ENCODE assay signal across 16 cellular contexts in genomic region chr9:71677209-71677608, GRCh38.
DNase-seq lines count a peak whose midpoint lies in the region; ATAC-seq and TF ChIP-seq lines count a peak whose summit lies in the region.
"Had no signal": no experiment of that assay in that cellular context is flagged by ENCODE, and none has a peak within 500 bp of the region (broad histone marks: within the 10 kb centered on the region; RNA-seq: fewer than 3 reads in every experiment).

No MANE protein-coding gene starts in this region.

- H3K27me3 Mint-ChIP-seq in Calu3 (ENCODE audit: unreplicated experiment) = no peaks in the 10 kb centered on the region
- no peaks in the 10 kb centered on the region for H3K27me3 Mint-ChIP-seq in WTC11 (ENCODE audit: low read depth)

- H3K4me3 ChIP-seq in right lobe of liver (no peak overlapping the region), subcutaneous abdominal adipose tissue (ENCODE audit: low read depth in 1 of 5, low read length in 5 of 5) (no peak overlapping the region), Peyer's patch (no peak overlapping the region)
- H3K4me3 ChIP-seq: dorsolateral prefrontal cortex had no signal

- 100% methylated on average over 1 of the region's 1 CpG for WGBS in right lobe of liver (ENCODE audit: insufficient coverage, low coverage, low lambda C conversion rate, missing lambda C conversion rate)

- H3K36me3 Mint-ChIP-seq in Calu3 (ENCODE audit: insufficient read depth, unreplicated experiment) = peaks cover 46% of the 10 kb centered on the region
- peaks cover 21% of the 10 kb centered on the region for H3K36me3 Mint-ChIP-seq in WTC11

- H3K27me3 ChIP-seq in right lobe of liver (no peaks in the 10 kb centered on the region), subcutaneous abdominal adipose tissue (ENCODE audit: control insufficient read depth in 5 of 5, insufficient read depth in 4 of 5, low read length in 5 of 5) (no peaks in the 10 kb centered on the region), Peyer's patch (no peaks in the 10 kb centered on the region)
- H3K27me3 ChIP-seq: dorsolateral prefrontal cortex had no signal

- POLR2A ChIA-PET in WTC11 (lab: Charles Lee) = no interaction called here
- POLR2A ChIA-PET in HEK293T (lab: Yijun Ruan, JAX) = no interaction called here

- TF ChIP-seq POLR2A in right lobe of liver (IDR thresholded peaks at IDR 0.05) = no peak
- no peak for TF ChIP-seq POLR2A in Peyer's patch (IDR thresholded peaks at IDR 0.05)

- H3K9me3 ChIP-seq in right lobe of liver (no peaks in the 10 kb centered on the region), subcutaneous abdominal adipose tissue (ENCODE audit: control insufficient read depth in 5 of 5, low read length in 5 of 5) (no peaks in the 10 kb centered on the region), Peyer's patch (no peaks in the 10 kb centered on the region)

- DNase-seq in Calu3 (no peak), WTC11 (ENCODE audit: low spot score) (no peak), right lobe of liver (no peak), HEK293T (ENCODE audit: extremely low spot score) (no peak), Peyer's patch (no peak), DMS 273 treated with DMSO at 0.1 percent for 48 hours (lab: John Stamatoyannopoulos, UW) (no peak)
- DNase-seq: activated CD4-positive, alpha-beta T cell treated with anti-CD3 and anti-CD28 coated beads, Interleukin-2, amount 50 U/mL, for 4 hours; activated CD8-positive, alpha-beta memory T cell treated with anti-CD3 and anti-CD28 coated beads, Interleukin-2, amount 50 U/mL, for 48 hours; activated gamma-delta T cell; dorsolateral prefrontal cortex; foreskin fibroblast; NCI-H1694 treated with DMSO at 0.1 percent for 48 hours; stimulated activated CD4-positive, alpha-beta T cell treated with anti-CD3 and anti-CD28 coated beads, Interleukin-12 subunit alpha, Interleukin-12 subunit beta, amount 100 ng/mL, for 4 hours; T-helper 2 cell had no signal

- H3K36me3 ChIP-seq in right lobe of liver = no peaks in the 10 kb centered on the region
- H3K36me3 ChIP-seq in subcutaneous abdominal adipose tissue (ENCODE audit: control insufficient read depth in 5 of 5, insufficient read depth in 5 of 5, low read length in 5 of 5) = no peaks in the 10 kb centered on the region
- no peaks in the 10 kb centered on the region for H3K36me3 ChIP-seq in Peyer's patch

- CTCF ChIA-PET in Calu3 (lab: Charles Lee) (no interaction called here), WTC11 (lab: Charles Lee) (no interaction called here), HEK293T (lab: Yijun Ruan, JAX) (no interaction called here)

- H3K4me1 Mint-ChIP-seq in Calu3 (ENCODE audit: low read depth, unreplicated experiment) = peaks cover 58% of the 10 kb centered on the region
- peaks cover 14% of the 10 kb centered on the region for H3K4me1 Mint-ChIP-seq in WTC11

- intact Hi-C loops in Calu3 (cut with micrococcal nuclease; ENCODE audit: unreplicated experiment) = no loop called here
- intact Hi-C loops in right lobe of liver (cut with DNase I) = no loop called here

- H3K4me1 ChIP-seq in right lobe of liver (peaks cover 0 to 56% (median 28%) of the 10 kb centered on the region in 4 donors), subcutaneous abdominal adipose tissue (ENCODE audit: control insufficient read depth in 5 of 5, insufficient read depth in 5 of 5, low read length in 5 of 5) (peaks cover 3 to 50% (median 49%) of the 10 kb centered on the region in 5 donors), Peyer's patch (peaks cover 0 to 27% (median 0%) of the 10 kb centered on the region in 4 donors)

- peak overlapping the region; percentile 94 for H3K27ac Mint-ChIP-seq in Calu3 (ENCODE audit: unreplicated experiment)
- H3K27ac Mint-ChIP-seq in WTC11 = no peak overlapping the region

- peak overlapping the region; percentile 72 to 85 (median 79) for H3K27ac ChIP-seq in right lobe of liver
- peak overlapping the region; percentile 95 for H3K27ac ChIP-seq in subcutaneous abdominal adipose tissue (ENCODE audit: low read depth, low read length)
- peak overlapping the region in 1 of 4 donors; percentile 11 for H3K27ac ChIP-seq in Peyer's patch
- H3K27ac ChIP-seq: epithelial cell of prostate had no signal

- ATAC-seq in WTC11 (no peak), right lobe of liver (no peak)

- H3K9me3 Mint-ChIP-seq in Calu3 (ENCODE audit: low read depth, unreplicated experiment) (no peaks in the 10 kb centered on the region), WTC11 (peaks cover 16% of the 10 kb centered on the region)

- H3K4me3 Mint-ChIP-seq in Calu3 (ENCODE audit: low read depth, unreplicated experiment) (no peak overlapping the region), WTC11 (no peak overlapping the region)

- BruUV-seq in Calu3 (replicated peaks; lab: Mats Ljungman, UMichigan) = no TSS peak

- no peak for TF ChIP-seq CTCF in Calu3 (IDR thresholded peaks at IDR 0.05; ENCODE audit: unreplicated experiment)
- no peak for TF ChIP-seq CTCF in WTC11 (IDR thresholded peaks at IDR 0.05)
- no peak for TF ChIP-seq CTCF in right lobe of liver (IDR thresholded peaks at IDR 0.05)
- no peak for TF ChIP-seq CTCF in Peyer's patch (IDR thresholded peaks at IDR 0.05)

- peak overlapping the region in 4 of 5 donors; percentile 9 to 79 (median 26) for H3K9ac ChIP-seq in subcutaneous abdominal adipose tissue (ENCODE audit: low read length in 5 of 5)

TF ChIP-seq in WTC11, 78 proteins besides CTCF, POLR2A, EP300 and RAD21:
- TF ChIP-seq HMGA2 (CRISPR knock-in tag; IDR thresholded peaks at IDR 0.05) = peak; percentile 87
- TF ChIP-seq, protein P1, sequence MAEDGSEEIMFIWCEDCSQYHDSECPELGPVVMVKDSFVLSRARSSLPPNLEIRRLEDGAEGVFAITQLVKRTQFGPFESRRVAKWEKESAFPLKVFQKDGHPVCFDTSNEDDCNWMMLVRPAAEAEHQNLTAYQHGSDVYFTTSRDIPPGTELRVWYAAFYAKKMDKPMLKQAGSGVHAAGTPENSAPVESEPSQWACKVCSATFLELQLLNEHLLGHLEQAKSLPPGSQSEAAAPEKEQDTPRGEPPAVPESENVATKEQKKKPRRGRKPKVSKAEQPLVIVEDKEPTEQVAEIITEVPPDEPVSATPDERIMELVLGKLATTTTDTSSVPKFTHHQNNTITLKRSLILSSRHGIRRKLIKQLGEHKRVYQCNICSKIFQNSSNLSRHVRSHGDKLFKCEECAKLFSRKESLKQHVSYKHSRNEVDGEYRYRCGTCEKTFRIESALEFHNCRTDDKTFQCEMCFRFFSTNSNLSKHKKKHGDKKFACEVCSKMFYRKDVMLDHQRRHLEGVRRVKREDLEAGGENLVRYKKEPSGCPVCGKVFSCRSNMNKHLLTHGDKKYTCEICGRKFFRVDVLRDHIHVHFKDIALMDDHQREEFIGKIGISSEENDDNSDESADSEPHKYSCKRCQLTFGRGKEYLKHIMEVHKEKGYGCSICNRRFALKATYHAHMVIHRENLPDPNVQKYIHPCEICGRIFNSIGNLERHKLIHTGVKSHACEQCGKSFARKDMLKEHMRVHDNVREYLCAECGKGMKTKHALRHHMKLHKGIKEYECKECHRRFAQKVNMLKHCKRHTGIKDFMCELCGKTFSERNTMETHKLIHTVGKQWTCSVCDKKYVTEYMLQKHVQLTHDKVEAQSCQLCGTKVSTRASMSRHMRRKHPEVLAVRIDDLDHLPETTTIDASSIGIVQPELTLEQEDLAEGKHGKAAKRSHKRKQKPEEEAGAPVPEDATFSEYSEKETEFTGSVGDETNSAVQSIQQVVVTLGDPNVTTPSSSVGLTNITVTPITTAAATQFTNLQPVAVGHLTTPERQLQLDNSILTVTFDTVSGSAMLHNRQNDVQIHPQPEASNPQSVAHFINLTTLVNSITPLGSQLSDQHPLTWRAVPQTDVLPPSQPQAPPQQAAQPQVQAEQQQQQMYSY (CRISPR knock-in tag; IDR thresholded peaks at IDR 0.05) = no peak

TF ChIP-seq in HEK293T, 16 proteins besides CTCF, POLR2A, EP300 and RAD21:
- no peak for TF ChIP-seq SUZ12 (IDR thresholded peaks at IDR 0.05)
- TF ChIP-seq NFRKB (IDR thresholded peaks at IDR 0.05) = no peak
